Comparison of ENCODE assay signal across 30 cellular contexts in genomic region chr10:51204691-51205090, GRCh38.
"Had no signal": no experiment of that assay in that cellular context is flagged by ENCODE, and none has a peak within 500 bp of the region (broad histone marks: within the 10 kb centered on the region; RNA-seq: fewer than 3 reads in every experiment).

No MANE protein-coding gene starts in this region.

- H3K4me3 ChIP-seq: heart left ventricle, left lung, lung, pancreas, right lobe of liver, skin epidermis, stomach, suprapubic skin, transverse colon had no signal

- ATAC-seq: activated CD8-positive, alpha-beta T cell treated with anti-CD3 and anti-CD28 coated beads, Interleukin-2, amount 10 ng/mL, durations not matched to agents 7 days and 5 days; esophagus mucosa; heart left ventricle; left lung; natural killer cell treated with Interleukin-12 subunit alpha and Interleukin-12 subunit beta and Interleukin-15 and Interleukin-18, amount 100 ng/mL, for 72 hours; pancreas; right lobe of liver; stimulated activated memory B cell treated with anti-CD40 and anti-IgM and Interleukin-4, amounts not matched to agents 10 μg/mL and 1 μg/mL and 100 μg/mL, for 72 hours had no signal

- H3K27ac ChIP-seq: brain microvascular endothelial cell, left lung, pancreas, right lobe of liver, suprapubic skin, transverse colon, WERI-Rb-1 had no signal

- H3K9me3 ChIP-seq: heart left ventricle, left lung, pancreas, right lobe of liver, stomach, suprapubic skin, transverse colon had no signal

- H3K27me3 ChIP-seq: brain microvascular endothelial cell, heart left ventricle, left lung, pancreas, right lobe of liver, stomach, suprapubic skin, transverse colon had no signal

- H3K4me1 ChIP-seq: left lung, pancreas, right lobe of liver had no signal

- H3K36me3 ChIP-seq: brain microvascular endothelial cell, heart left ventricle, left lung, pancreas, right lobe of liver, stomach, suprapubic skin, transverse colon, WERI-Rb-1 had no signal

- H3K27me3 Mint-ChIP-seq: activated naive CD4-positive, alpha-beta T cell treated with anti-CD3 and anti-CD28 coated beads, Interleukin-2, amount 50 U/mL, for 24 hours; dendritic cell treated with granulocyte-macrophage colony-stimulating factor and Interleukin-4, amounts not matched to agents 40 ng/mL and 50 ng/mL, for 4 days; natural killer cell treated with Interleukin-12 subunit alpha and Interleukin-12 subunit beta and Interleukin-15 and Interleukin-18, amount 100 ng/mL, for 72 hours; stimulated activated memory B cell treated with anti-CD40 and anti-IgM and Interleukin-4, amounts not matched to agents 10 μg/mL and 1 μg/mL and 100 μg/mL, for 72 hours had no signal

- H3K36me3 Mint-ChIP-seq: activated naive CD4-positive, alpha-beta T cell treated with anti-CD3 and anti-CD28 coated beads, Interleukin-2, amount 50 U/mL, for 24 hours; immature natural killer cell; natural killer cell treated with Interleukin-12 subunit alpha and Interleukin-12 subunit beta and Interleukin-15 and Interleukin-18, amount 100 ng/mL, for 72 hours; stimulated activated memory B cell treated with anti-CD40 and anti-IgM and Interleukin-4, amounts not matched to agents 10 μg/mL and 1 μg/mL and 100 μg/mL, for 72 hours had no signal

- H3K27ac Mint-ChIP-seq: activated CD8-positive, alpha-beta T cell treated with anti-CD3 and anti-CD28 coated beads, Interleukin-2, amount 10 ng/mL, durations not matched to agents 7 days and 5 days; activated naive CD4-positive, alpha-beta T cell treated with anti-CD3 and anti-CD28 coated beads, Interleukin-2, amount 50 U/mL, for 24 hours; dendritic cell treated with granulocyte-macrophage colony-stimulating factor and Interleukin-4, amounts not matched to agents 40 ng/mL and 50 ng/mL, for 4 days; immature natural killer cell; natural killer cell treated with Interleukin-12 subunit alpha and Interleukin-12 subunit beta and Interleukin-15 and Interleukin-18, amount 100 ng/mL, for 72 hours; stimulated activated memory B cell treated with anti-CD40 and anti-IgM and Interleukin-4, amounts not matched to agents 10 μg/mL and 1 μg/mL and 100 μg/mL, for 72 hours; T-helper 2 cell treated with Interferon-gamma antibody and Interleukin-4, amounts not matched to agents 5 μg/mL and 100 μg/mL, for 36 hours had no signal

- DNase-seq: activated CD4-positive, alpha-beta T cell treated with anti-CD3 and anti-CD28 coated beads for 1 hour; activated CD4-positive, alpha-beta T cell treated with anti-CD3 and anti-CD28 coated beads, Interleukin-2, amount 50 U/mL, for 1 hour; activated CD8-positive, alpha-beta T cell treated with anti-CD3 and anti-CD28 coated beads, Interleukin-2, amount 10 ng/mL, durations not matched to agents 7 days and 5 days; activated gamma-delta T cell treated with Interleukin-2 at 50 U/mL for 16 hours; aorta; brain microvascular endothelial cell; caudate nucleus; effector memory CD4-positive, alpha-beta T cell; heart left ventricle; immature natural killer cell; left lung; midbrain; pancreas; right lobe of liver; stimulated activated CD4-positive, alpha-beta T cell treated with anti-CD3 and anti-CD28 coated beads, Interleukin-2, amount 100 ng/mL, for 24 hours; stomach; transverse colon; WERI-Rb-1 had no signal

- FAIRE-seq: endothelial cell of umbilical vein, pancreas, TTC549, urothelium cell line had no signal

- H3K4me3 Mint-ChIP-seq: activated CD8-positive, alpha-beta T cell treated with anti-CD3 and anti-CD28 coated beads, Interleukin-2, amount 10 ng/mL, durations not matched to agents 7 days and 5 days; activated naive CD4-positive, alpha-beta T cell treated with anti-CD3 and anti-CD28 coated beads, Interleukin-2, amount 50 U/mL, for 24 hours; dendritic cell treated with granulocyte-macrophage colony-stimulating factor and Interleukin-4, amounts not matched to agents 40 ng/mL and 50 ng/mL, for 4 days; immature natural killer cell; natural killer cell treated with Interleukin-12 subunit alpha and Interleukin-12 subunit beta and Interleukin-15 and Interleukin-18, amount 100 ng/mL, for 72 hours; stimulated activated memory B cell treated with anti-CD40 and anti-IgM and Interleukin-4, amounts not matched to agents 10 μg/mL and 1 μg/mL and 100 μg/mL, for 72 hours; T-helper 2 cell treated with Interferon-gamma antibody and Interleukin-4, amounts not matched to agents 5 μg/mL and 100 μg/mL, for 36 hours had no signal

- H3K4me1 Mint-ChIP-seq: activated naive CD4-positive, alpha-beta T cell treated with anti-CD3 and anti-CD28 coated beads, Interleukin-2, amount 50 U/mL, for 24 hours; immature natural killer cell; stimulated activated memory B cell treated with anti-CD40 and anti-IgM and Interleukin-4, amounts not matched to agents 10 μg/mL and 1 μg/mL and 100 μg/mL, for 72 hours had no signal

- H3K9me3 Mint-ChIP-seq: activated naive CD4-positive, alpha-beta T cell treated with anti-CD3 and anti-CD28 coated beads, Interleukin-2, amount 50 U/mL, for 24 hours; dendritic cell treated with granulocyte-macrophage colony-stimulating factor and Interleukin-4, amounts not matched to agents 40 ng/mL and 50 ng/mL, for 4 days; natural killer cell treated with Interleukin-12 subunit alpha and Interleukin-12 subunit beta and Interleukin-15 and Interleukin-18, amount 100 ng/mL, for 72 hours; stimulated activated memory B cell treated with anti-CD40 and anti-IgM and Interleukin-4, amounts not matched to agents 10 μg/mL and 1 μg/mL and 100 μg/mL, for 72 hours; T-helper 2 cell treated with Interferon-gamma antibody and Interleukin-4, amounts not matched to agents 5 μg/mL and 100 μg/mL, for 36 hours had no signal
